In genomic region chr2:222739939-222740338, GRCh38 we compare ENCODE assay signal across 20 cellular contexts.
"Had no signal": no experiment of that assay in that cellular context is flagged by ENCODE, and none has a peak within 500 bp of the region (broad histone marks: within the 10 kb centered on the region; RNA-seq: fewer than 3 reads in every experiment).

No MANE protein-coding gene starts in this region.

- H3K36me3 Mint-ChIP-seq: naive thymus-derived CD4-positive, alpha-beta T cell; stimulated activated effector memory CD8-positive, alpha-beta T cell treated with anti-CD3 and anti-CD28 coated beads, Interleukin-12 subunit alpha, Interleukin-12 subunit beta, amount 100 ng/mL, for 72 hours had no signal

- H3K4me3 ChIP-seq: coronary artery, dorsolateral prefrontal cortex, heart left ventricle, suprapubic skin, tibial artery had no signal

- ATAC-seq: heart left ventricle; left colon; naive thymus-derived CD4-positive, alpha-beta T cell; right cardiac atrium; stimulated activated effector memory CD8-positive, alpha-beta T cell treated with anti-CD3 and anti-CD28 coated beads, Interleukin-12 subunit alpha, Interleukin-12 subunit beta, amount 100 ng/mL, for 72 hours; stimulated activated naive CD8-positive, alpha-beta T cell treated with anti-CD3 and anti-CD28 coated beads, Interleukin-15, Interleukin-2, amounts not matched to agents 100 U/mL and 50 U/mL, for 24 hours had no signal

- H3K4me1 ChIP-seq: suprapubic skin had no signal

- H3K9me3 ChIP-seq: heart left ventricle, suprapubic skin, tibial artery had no signal

- H3K27ac Mint-ChIP-seq: naive thymus-derived CD4-positive, alpha-beta T cell; nephron progenitor cell; stimulated activated effector memory CD8-positive, alpha-beta T cell treated with anti-CD3 and anti-CD28 coated beads, Interleukin-12 subunit alpha, Interleukin-12 subunit beta, amount 100 ng/mL, for 72 hours had no signal

- H3K4me3 Mint-ChIP-seq: naive thymus-derived CD4-positive, alpha-beta T cell; nephron progenitor cell; stimulated activated effector memory CD8-positive, alpha-beta T cell treated with anti-CD3 and anti-CD28 coated beads, Interleukin-12 subunit alpha, Interleukin-12 subunit beta, amount 100 ng/mL, for 72 hours had no signal

- H3K36me3 ChIP-seq: heart left ventricle, suprapubic skin, tibial artery had no signal

- H3K27me3 ChIP-seq: dorsolateral prefrontal cortex, heart left ventricle, suprapubic skin, tibial artery had no signal

- H3K9me3 Mint-ChIP-seq: stimulated activated effector memory CD8-positive, alpha-beta T cell treated with anti-CD3 and anti-CD28 coated beads, Interleukin-12 subunit alpha, Interleukin-12 subunit beta, amount 100 ng/mL, for 72 hours had no signal

- DNase-seq: dorsolateral prefrontal cortex; effector CD8-positive, alpha-beta T cell; foreskin melanocyte; heart left ventricle; hippocampal formation; left colon; mesendoderm; naive thymus-derived CD4-positive, alpha-beta T cell; nephron progenitor cell; posterior cingulate gyrus; right cardiac atrium; small intestine; stimulated activated CD4-positive, alpha-beta T cell treated with anti-CD3 and anti-CD28 coated beads, Interleukin-12 subunit alpha, Interleukin-12 subunit beta, amount 100 ng/mL, for 4 hours; stimulated activated CD4-positive, alpha-beta T cell treated with anti-CD3 and anti-CD28 coated beads, Interleukin-2, amount 100 ng/mL, for 48 hours; stimulated activated CD8-positive, alpha-beta memory T cell treated with anti-CD3 and anti-CD28 coated beads, Interleukin-4, amount 100 ng/mL, for 48 hours; stimulated activated naive CD8-positive, alpha-beta T cell treated with anti-CD3 and anti-CD28 coated beads, Interleukin-15, Interleukin-2, amounts not matched to agents 100 U/mL and 50 U/mL, for 24 hours; tibial artery had no signal

- H3K27ac ChIP-seq: coronary artery, dorsolateral prefrontal cortex, heart left ventricle, suprapubic skin, tibial artery had no signal
